Comparison of ENCODE assay signal across 9 cellular contexts in the genomic region with DNA sequence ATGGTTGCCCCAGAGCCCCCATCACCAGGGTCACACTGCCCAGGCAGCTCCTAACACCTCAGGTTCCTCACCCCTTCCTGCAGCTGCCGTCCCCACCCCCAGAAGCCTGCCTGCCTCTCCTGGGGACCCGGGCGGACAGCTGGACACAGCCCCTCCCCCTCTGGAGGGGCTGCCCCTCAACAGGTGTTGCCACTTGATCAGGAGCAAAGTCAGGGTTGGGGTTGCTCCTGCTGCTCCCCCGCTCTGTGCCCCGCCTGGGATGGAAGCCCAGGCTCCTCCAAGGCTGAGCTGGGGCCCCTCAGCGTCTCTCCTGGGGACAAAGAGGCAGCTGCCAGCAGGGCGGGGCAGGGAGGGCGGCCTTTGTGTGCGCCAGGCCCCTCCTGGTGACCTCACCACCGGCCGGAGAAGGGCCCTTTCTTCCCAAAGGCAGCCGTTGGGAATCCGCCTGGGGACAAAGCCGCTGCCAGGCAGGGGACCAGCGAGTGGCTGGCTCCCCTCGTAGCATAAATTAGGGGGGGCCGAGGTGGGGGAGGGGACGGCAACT. TPM values are rescaled to one million over a fixed set of nuclear protein-coding genes. Genes with fewer than 3 reads are reported as not detected.
DNase-seq lines count a peak whose midpoint lies in the region; TF ChIP-seq lines count a peak whose summit lies in the region.
"Had no signal": no experiment of that assay in that cellular context is flagged by ENCODE, and none has a peak within 500 bp of the region (broad histone marks: within the 10 kb centered on the region; RNA-seq: fewer than 3 reads in every experiment).

No MANE protein-coding gene starts in this region.

- TF ChIP-seq RAD21 in neural cell (conservative IDR thresholded peaks at IDR 0.05), result no peak

- POLR2A ChIA-PET in activated CD4-positive, alpha-beta T cell treated with anti-CD3 and anti-CD28 coated beads, Interleukin-2, amount 10 ng/mL, durations not matched to agents 7 days and 5 days (lab: Charles Lee), result no interaction called here

- no peak overlapping the region for H3K4me2 ChIP-seq in neural cell (ENCODE audit: low read length)

- H3K4me1 Mint-ChIP-seq in activated CD4-positive, alpha-beta T cell treated with anti-CD3 and anti-CD28 coated beads, Interleukin-2, amount 10 ng/mL, durations not matched to agents 7 days and 5 days, result no peaks in the 10 kb centered on the region

- TF ChIP-seq POLR2A in Peyer's patch (IDR thresholded peaks at IDR 0.05), result no peak

- TF ChIP-seq EP300 in neural cell (conservative IDR thresholded peaks at IDR 0.05; ENCODE audit: poor library complexity, severe bottlenecking), result no peak

- no peaks in the 10 kb centered on the region for H3K9me2 ChIP-seq in neural cell (ENCODE audit: insufficient read depth, low read length)

- WGBS in esophagus, 2 donors, result 12 to 22% methylated on average over 18 of the region's 18 CpGs

- no peaks in the 10 kb centered on the region for H3F3A ChIP-seq in neural cell (ENCODE audit: insufficient read depth, low read length, poor library complexity, severe bottlenecking)

- H3K9me3 Mint-ChIP-seq in activated CD4-positive, alpha-beta T cell treated with anti-CD3 and anti-CD28 coated beads, Interleukin-2, amount 10 ng/mL, durations not matched to agents 7 days and 5 days, result no peaks in the 10 kb centered on the region

- H3K4me1 ChIP-seq in BE2C, result peaks cover 29% of the 10 kb centered on the region
- H3K4me1 ChIP-seq in esophagus (ENCODE audit: control insufficient read depth in 2 of 2, insufficient read depth in 2 of 2, low read length in 1 of 2), result peaks cover 26 to 43% of the 10 kb centered on the region in 2 donors
- peaks cover 0 to 59% (median 5%) of the 10 kb centered on the region in 4 donors for H3K4me1 ChIP-seq in Peyer's patch

- H4K20me1 ChIP-seq in neural cell (ENCODE audit: insufficient read depth), result no peaks in the 10 kb centered on the region

- H3K27ac ChIP-seq in esophagus (ENCODE audit: low read depth in 2 of 2, low read length in 1 of 2) (peak overlapping the region; percentile 13 to 79), neural cell (ENCODE audit: low read length) (peak overlapping the region; percentile 41), Peyer's patch (peak overlapping the region in 2 of 4 donors; percentile 28 to 43)

- DNase-seq in BE2C, result peak; percentile 51
- DNase-seq in NCI-H146 treated with DMSO at 0.1 percent for 48 hours (lab: John Stamatoyannopoulos, UW; ENCODE audit: unreplicated experiment), result peak; percentile 96
- DNase-seq in HCEC 1CT, result no peak
- DNase-seq in Peyer's patch, result no peak
- no peak for DNase-seq in activated CD4-positive, alpha-beta T cell treated with anti-CD3 and anti-CD28 coated beads, Interleukin-2, amount 10 ng/mL, durations not matched to agents 7 days and 5 days
- no peak for DNase-seq in stimulated activated CD4-positive, alpha-beta T cell treated with anti-CD3 and anti-CD28 coated beads, Interleukin-4, amount 100 ng/mL, for 24 hours
- DNase-seq: stimulated activated CD4-positive, alpha-beta T cell treated with anti-CD3 and anti-CD28 coated beads, Interleukin-4, amount 100 ng/mL, for 4 hours had no signal

- CTCF ChIA-PET in activated CD4-positive, alpha-beta T cell treated with anti-CD3 and anti-CD28 coated beads, Interleukin-2, amount 10 ng/mL, durations not matched to agents 7 days and 5 days (lab: Charles Lee), result interaction anchor here (0.6 to 1.6 kb wide), 3 partner anchors 21 to 24 kb away, joined by 3 to 4 read pairs (median 3); no protein-coding TSS in a partner anchor

- H2AFZ ChIP-seq in neural cell (ENCODE audit: low read depth, low read length), result peak overlapping the region; percentile 27

- no peak overlapping the region for H3K4me3 Mint-ChIP-seq in activated CD4-positive, alpha-beta T cell treated with anti-CD3 and anti-CD28 coated beads, Interleukin-2, amount 10 ng/mL, durations not matched to agents 7 days and 5 days

- peak overlapping the region; percentile 55 for H3K9ac ChIP-seq in neural cell (ENCODE audit: low read length)

- H3K36me3 Mint-ChIP-seq in activated CD4-positive, alpha-beta T cell treated with anti-CD3 and anti-CD28 coated beads, Interleukin-2, amount 10 ng/mL, durations not matched to agents 7 days and 5 days (ENCODE audit: low read depth), result no peaks in the 10 kb centered on the region

- H3K27ac Mint-ChIP-seq in activated CD4-positive, alpha-beta T cell treated with anti-CD3 and anti-CD28 coated beads, Interleukin-2, amount 10 ng/mL, durations not matched to agents 7 days and 5 days, result no peak overlapping the region

- H3K27me3 Mint-ChIP-seq in activated CD4-positive, alpha-beta T cell treated with anti-CD3 and anti-CD28 coated beads, Interleukin-2, amount 10 ng/mL, durations not matched to agents 7 days and 5 days, result no peaks in the 10 kb centered on the region

- no peaks in the 10 kb centered on the region for H3K9me3 ChIP-seq in BE2C
- no peaks in the 10 kb centered on the region for H3K9me3 ChIP-seq in esophagus (ENCODE audit: control insufficient read depth in 2 of 2, insufficient read depth in 1 of 2, low read depth in 1 of 2, low read length in 1 of 2)
- H3K9me3 ChIP-seq in neural cell (ENCODE audit: low read length), result no peaks in the 10 kb centered on the region
- no peaks in the 10 kb centered on the region for H3K9me3 ChIP-seq in Peyer's patch

- H3K36me3 ChIP-seq in BE2C (no peaks in the 10 kb centered on the region), esophagus (ENCODE audit: control insufficient read depth in 2 of 2, insufficient read depth in 2 of 2, low read length in 1 of 2) (no peaks in the 10 kb centered on the region), neural cell (ENCODE audit: insufficient read depth, low read length) (no peaks in the 10 kb centered on the region), Peyer's patch (no peaks in the 10 kb centered on the region)

- H3K4me3 ChIP-seq in BE2C (ENCODE audit: low read depth, low read length) (no peak overlapping the region), esophagus (ENCODE audit: low read depth in 1 of 2, low read length in 2 of 2) (no peak overlapping the region), neural cell (ENCODE audit: low read length) (peak overlapping the region; percentile 37), Peyer's patch (no peak overlapping the region)

- H3K79me2 ChIP-seq in neural cell (replicated peaks; ENCODE audit: insufficient read depth, low read length), result no peaks in the 10 kb centered on the region

- no peaks in the 10 kb centered on the region for H3K27me3 ChIP-seq in BE2C
- H3K27me3 ChIP-seq in esophagus (ENCODE audit: control insufficient read depth in 1 of 2, insufficient read depth in 2 of 2, low read length in 2 of 2), result no peaks in the 10 kb centered on the region
- no peaks in the 10 kb centered on the region for H3K27me3 ChIP-seq in neural cell (ENCODE audit: insufficient read depth, low read depth, low read length)
- H3K27me3 ChIP-seq in Peyer's patch, result no peaks in the 10 kb centered on the region

- TF ChIP-seq CTCF in BE2C (IDR thresholded peaks at IDR 0.05; ENCODE audit: low read depth, low read length) (no peak), neural cell (IDR thresholded peaks at IDR 0.05; ENCODE audit: poor library complexity, severe bottlenecking) (no peak), Peyer's patch (IDR thresholded peaks at IDR 0.05) (no peak)

TF ChIP-seq in neural cell, 6 proteins besides CTCF, POLR2A, EP300 and RAD21:
- TF ChIP-seq TAF1 (IDR thresholded peaks at IDR 0.05; ENCODE audit: low read depth) (no peak), POLR2AphosphoS5 (IDR thresholded peaks at IDR 0.05) (peak; percentile 8)

RNA-seq across cellular contexts. Expression of a gene that starts 13.6 kb away (rescaled TPM):
- polyA plus RNA-seq in BE2C (2012; ENCODE audit: insufficient read depth, insufficient read length, low read depth), result 137 TPM
- polyA plus RNA-seq in esophagus (10 to 100 TPM; 11.0 to 11.5 TPM), neural cell (8.2 and 10.2 TPM in 2 replicates)
- 5.9 and 6.8 TPM in 2 replicates for polyA minus RNA-seq in neural cell
- total RNA-seq in Peyer's patch, result 10 to 100 TPM in 1 of 4 donors, 1 to 10 TPM in 3; 6.1 to 13.9 (median 8.7) TPM
- total RNA-seq in activated CD4-positive, alpha-beta T cell treated with anti-CD3 and anti-CD28 coated beads, Interleukin-2, amount 10 ng/mL, durations not matched to agents 7 days and 5 days, result 1 to 10 TPM; 7.0 to 8.8 TPM

RNA-seq across cellular contexts. Expression of a gene that starts 19.8 kb away (rescaled TPM):
- polyA plus RNA-seq in BE2C (2012; ENCODE audit: insufficient read depth, insufficient read length, low read depth), result 54.9 TPM
- polyA plus RNA-seq in esophagus (10 to 100 TPM in 1 of 2 donors, 1 to 10 TPM in 1; 7.1 to 12.7 TPM), neural cell (25.5 and 27.2 TPM in 2 replicates)
- 53.6 and 58.3 TPM in 2 replicates for polyA minus RNA-seq in neural cell
- 10 to 100 TPM; 18.0 to 38.0 (median 19.5) TPM for total RNA-seq in Peyer's patch
- 10 to 100 TPM; 29.8 to 30.5 TPM for total RNA-seq in activated CD4-positive, alpha-beta T cell treated with anti-CD3 and anti-CD28 coated beads, Interleukin-2, amount 10 ng/mL, durations not matched to agents 7 days and 5 days

RNA-seq across cellular contexts. Expression of a gene that starts 20.0 kb away (rescaled TPM):
- 1,667 TPM for polyA plus RNA-seq in BE2C (2012; ENCODE audit: insufficient read depth, insufficient read length, low read depth)
- polyA plus RNA-seq in esophagus (100 to 1,000 TPM; 117 to 134 TPM), neural cell (918 and 1,148 TPM in 2 replicates)
- 398 and 444 TPM in 2 replicates for polyA minus RNA-seq in neural cell
- total RNA-seq in Peyer's patch, result 100 to 1,000 TPM in 1 of 4 donors, 10 to 100 TPM in 3; 40.1 to 101 (median 68.4) TPM
- under 1 TPM; 0.52 to 0.67 TPM for total RNA-seq in activated CD4-positive, alpha-beta T cell treated with anti-CD3 and anti-CD28 coated beads, Interleukin-2, amount 10 ng/mL, durations not matched to agents 7 days and 5 days

RNA-seq across cellular contexts. Expression of a gene that starts 20.1 kb away (rescaled TPM):
- 43.8 TPM for polyA plus RNA-seq in BE2C (2012; ENCODE audit: insufficient read depth, insufficient read length, low read depth)
- 10 to 100 TPM; 35.1 to 39.3 TPM for polyA plus RNA-seq in esophagus
- polyA plus RNA-seq in neural cell, result 86.5 and 169 TPM in 2 replicates
- polyA minus RNA-seq in neural cell, result 36.3 and 39.6 TPM in 2 replicates
- total RNA-seq in Peyer's patch, result 10 to 100 TPM; 13.6 to 20.8 (median 17.9) TPM
- total RNA-seq in activated CD4-positive, alpha-beta T cell treated with anti-CD3 and anti-CD28 coated beads, Interleukin-2, amount 10 ng/mL, durations not matched to agents 7 days and 5 days, result 10 to 100 TPM; 24.7 to 24.9 TPM

Comparison
In these comparisons a context has a peak if more than half of its experiments do, and no peak if none do; other contexts are left out.
1. DNase-seq: peak in BE2C (single experiment) and NCI-H146 treated with DMSO at 0.1 percent for 48 hours (single experiment); none in HCEC 1CT (single experiment), Peyer's patch (0 of 3), activated CD4-positive, alpha-beta T cell treated with anti-CD3 and anti-CD28 coated beads, Interleukin-2, amount 10 ng/mL, durations not matched to agents 7 days and 5 days (single experiment) and stimulated activated CD4-positive, alpha-beta T cell treated with anti-CD3 and anti-CD28 coated beads, Interleukin-4, amount 100 ng/mL, for 24 hours (single experiment).
2. RNA of a gene that starts 20.0 kb away (total RNA-seq): 40.1 to 101 TPM in Peyer's patch; 0.52 to 0.67 TPM in activated CD4-positive, alpha-beta T cell treated with anti-CD3 and anti-CD28 coated beads, Interleukin-2, amount 10 ng/mL, durations not matched to agents 7 days and 5 days; every median in the first group is over 10 times any median in the second.